ENCODE assay signal across 11 cellular contexts in the genomic region with DNA sequence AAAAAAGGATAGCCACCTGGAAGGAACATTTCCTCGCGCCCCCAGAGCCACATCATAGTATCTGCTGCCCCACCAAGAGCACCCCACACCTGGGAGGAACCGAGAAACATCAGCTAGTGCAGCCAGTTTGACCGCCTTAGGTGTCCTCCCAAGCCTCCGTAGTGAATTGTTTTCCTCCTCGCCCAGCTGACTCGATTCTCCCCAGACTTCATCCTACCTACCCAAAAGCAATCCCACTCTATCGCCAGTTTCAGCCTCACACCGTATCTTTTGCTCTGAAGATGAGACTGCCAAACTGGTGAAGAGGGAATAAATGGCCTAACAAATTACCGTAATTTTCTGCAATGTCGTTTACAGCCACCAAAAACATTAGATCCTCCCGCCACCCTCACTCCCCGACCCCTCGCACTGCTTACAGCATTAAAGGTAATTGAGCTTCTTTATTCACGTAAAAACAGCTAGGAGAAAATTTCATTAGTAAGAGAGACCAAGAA. TPM values are rescaled to one million over a fixed set of nuclear protein-coding genes. Genes with fewer than 3 reads are reported as not detected.
DNase-seq lines count a peak whose midpoint lies in the region; ATAC-seq and TF ChIP-seq lines count a peak whose summit lies in the region.
"Had no signal": no experiment of that assay in that cellular context is flagged by ENCODE, and none has a peak within 500 bp of the region (broad histone marks: within the 10 kb centered on the region; RNA-seq: fewer than 3 reads in every experiment).

No MANE protein-coding gene starts in this region.

- WGBS in lower leg skin, 2 donors, result 86 to 89% methylated on average over 15 of the region's 15 CpGs

- no peak for ATAC-seq in activated naive CD8-positive, alpha-beta T cell treated with anti-CD3 and anti-CD28 coated beads, Interleukin-2, amount 50 U/mL, for 24 hours
- ATAC-seq: activated CD4-positive, CD25-positive, alpha-beta regulatory T cell treated with anti-CD3 and anti-CD28 coated beads, Interleukin-2, amount 50 U/mL, for 24 hours; right cardiac atrium had no signal

- H3K9me3 Mint-ChIP-seq in IgD-negative memory B cell (no peaks in the 10 kb centered on the region), nephron (no peaks in the 10 kb centered on the region)
- H3K9me3 Mint-ChIP-seq in activated naive CD8-positive, alpha-beta T cell treated with anti-CD3 and anti-CD28 coated beads, Interleukin-2, amount 50 U/mL, for 24 hours, result no peaks in the 10 kb centered on the region

- H3K4me3 Mint-ChIP-seq in IgD-negative memory B cell (peak overlapping the region; percentile 44 to 86 (median 70)), nephron (peak overlapping the region; percentile 55 to 76 (median 63))
- H3K4me3 Mint-ChIP-seq in activated naive CD8-positive, alpha-beta T cell treated with anti-CD3 and anti-CD28 coated beads, Interleukin-2, amount 50 U/mL, for 24 hours, result peak overlapping the region; percentile 86

- no peak for TF ChIP-seq CTCF in nephron (IDR thresholded peaks at IDR 0.05; ENCODE audit: unreplicated experiment in 3 of 3)
- no peak for TF ChIP-seq CTCF in lower leg skin (IDR thresholded peaks at IDR 0.05)

- TF ChIP-seq POLR2A in lower leg skin (IDR thresholded peaks at IDR 0.05), result no peak

- DNase-seq in NCI-H2227 (lab: John Stamatoyannopoulos, UW; ENCODE audit: unreplicated experiment) (peak; percentile 5), NCI-H2227 treated with DMSO at 0.1 percent for 48 hours (lab: John Stamatoyannopoulos, UW) (no peak), NCI-H2081 (lab: John Stamatoyannopoulos, UW) (no peak), lower leg skin (ENCODE audit: low spot score in 2 of 2) (no peak), C1 segment of cervical spinal cord (lab: John Stamatoyannopoulos, UW) (no peak)
- DNase-seq in activated naive CD8-positive, alpha-beta T cell treated with anti-CD3 and anti-CD28 coated beads, Interleukin-2, amount 50 U/mL, for 24 hours, result no peak
- DNase-seq: activated effector memory CD4-positive, alpha-beta T cell treated with anti-CD3 and anti-CD28 coated beads, Interleukin-2, amount 50 U/mL, for 16 hours; right cardiac atrium had no signal

- H3K36me3 Mint-ChIP-seq in IgD-negative memory B cell (peaks cover 2% of the 10 kb centered on the region), nephron (ENCODE audit: low read depth) (no peaks in the 10 kb centered on the region)
- H3K36me3 Mint-ChIP-seq in activated naive CD8-positive, alpha-beta T cell treated with anti-CD3 and anti-CD28 coated beads, Interleukin-2, amount 50 U/mL, for 24 hours (ENCODE audit: low read depth), result peaks cover 2% of the 10 kb centered on the region

- H3K27ac Mint-ChIP-seq in IgD-negative memory B cell (no peak overlapping the region), nephron (peak overlapping the region; percentile 7 to 80 (median 7))
- peak overlapping the region; percentile 93 for H3K27ac Mint-ChIP-seq in activated naive CD8-positive, alpha-beta T cell treated with anti-CD3 and anti-CD28 coated beads, Interleukin-2, amount 50 U/mL, for 24 hours

- no peak overlapping the region for H3K4me3 ChIP-seq in lower leg skin (ENCODE audit: low read depth, poor library complexity, severe bottlenecking)

- H3K4me1 Mint-ChIP-seq in IgD-negative memory B cell (peaks cover 22 to 27% (median 22%) of the 10 kb centered on the region in 3 donors), nephron (peaks cover 19% of the 10 kb centered on the region)
- H3K4me1 Mint-ChIP-seq in activated naive CD8-positive, alpha-beta T cell treated with anti-CD3 and anti-CD28 coated beads, Interleukin-2, amount 50 U/mL, for 24 hours, result peaks cover 44% of the 10 kb centered on the region

- H3K27me3 Mint-ChIP-seq in IgD-negative memory B cell, result peaks cover 3% of the 10 kb centered on the region
- no peaks in the 10 kb centered on the region for H3K27me3 Mint-ChIP-seq in activated naive CD8-positive, alpha-beta T cell treated with anti-CD3 and anti-CD28 coated beads, Interleukin-2, amount 50 U/mL, for 24 hours
- no peaks in the 10 kb centered on the region for H3K27me3 Mint-ChIP-seq in nephron (ENCODE audit: low read depth)

- intact Hi-C loops in lower leg skin (cut with DNase I; ENCODE audit: low total_unique reads), result no loop called here

RNA-seq across cellular contexts. Expression of gene SLC11A2, which starts 1.2 kb away (rescaled TPM):
- 8.2 TPM for polyA plus RNA-seq in IgD-negative memory B cell
- 10 to 100 TPM; 48.8 to 76.1 (median 64.9) TPM for total RNA-seq in lower leg skin

RNA-seq across cellular contexts. Expression of gene LETMD1, which starts 20.7 kb away (rescaled TPM):
- 25.7 TPM for polyA plus RNA-seq in IgD-negative memory B cell
- total RNA-seq in lower leg skin, result 10 to 100 TPM; 51.3 to 75.1 (median 56.6) TPM

RNA-seq across cellular contexts. Expression of gene CSRNP2, which starts 56.0 kb away (rescaled TPM):
- polyA plus RNA-seq in IgD-negative memory B cell, result 4.6 TPM
- total RNA-seq in lower leg skin, result 10 to 100 TPM; 16.6 to 22.7 (median 18.7) TPM

Comparison
In these comparisons a context has a peak if more than half of its experiments do, and no peak if none do; other contexts are left out.
1. H3K27ac Mint-ChIP-seq: peak in activated naive CD8-positive, alpha-beta T cell treated with anti-CD3 and anti-CD28 coated beads, Interleukin-2, amount 50 U/mL, for 24 hours (single experiment) and nephron (3 of 3); none in IgD-negative memory B cell (0 of 3).
2. Peak in every context shown above with its lines, with median percentiles within 50 percentile points of each other: H3K4me3 Mint-ChIP-seq.